Comparison of ENCODE assay signal across 1 cellular context in the genomic region with DNA sequence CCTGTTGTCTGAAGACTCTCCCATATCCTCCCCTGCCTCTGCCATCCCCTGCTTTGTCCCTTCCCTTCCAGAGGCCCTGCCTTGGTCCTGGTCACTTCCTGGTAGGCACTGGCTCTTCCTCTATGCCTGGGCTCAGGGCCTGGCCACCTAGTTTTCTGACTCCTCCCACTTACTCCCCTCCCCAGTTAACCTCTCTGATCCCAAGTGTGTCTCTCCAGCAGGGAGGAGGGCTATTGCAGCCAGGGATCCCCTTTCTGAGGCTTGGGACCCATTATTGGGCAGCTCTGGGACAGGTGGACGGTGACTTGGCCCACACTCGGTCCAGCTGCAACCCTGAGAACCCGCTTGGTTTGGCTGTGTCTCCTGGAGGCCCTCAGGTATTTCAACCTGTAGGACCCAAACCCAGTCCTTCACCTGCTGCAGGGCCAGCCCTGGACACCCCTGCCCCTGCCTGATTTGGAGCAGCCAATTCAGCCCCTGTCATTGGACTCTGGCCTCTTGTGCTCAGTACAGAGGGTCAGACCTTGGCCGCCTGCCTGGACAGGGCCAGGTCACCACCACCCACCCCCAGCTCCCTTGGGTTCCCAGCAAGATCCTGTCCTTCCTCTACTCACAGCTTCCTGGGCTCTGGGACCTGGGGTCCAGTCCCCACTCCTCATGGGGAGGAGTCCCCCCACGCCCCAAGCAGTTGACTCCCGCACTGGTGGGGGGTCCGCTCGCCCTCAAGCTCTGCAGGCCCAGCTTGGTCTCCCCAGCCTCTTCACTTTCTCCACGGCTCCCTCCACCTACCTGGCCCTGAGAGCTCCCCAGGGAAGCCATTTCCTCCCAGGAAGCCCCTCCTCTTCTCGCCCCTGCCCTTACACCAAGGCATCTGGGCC.
TF ChIP-seq lines count a peak whose summit lies in the region.

No MANE protein-coding gene starts in this region.

TF ChIP-seq in HepG2, 621 proteins besides CTCF, POLR2A, EP300 and RAD21 (continued from another document and continues in another):
- TF ChIP-seq, protein P1, sequence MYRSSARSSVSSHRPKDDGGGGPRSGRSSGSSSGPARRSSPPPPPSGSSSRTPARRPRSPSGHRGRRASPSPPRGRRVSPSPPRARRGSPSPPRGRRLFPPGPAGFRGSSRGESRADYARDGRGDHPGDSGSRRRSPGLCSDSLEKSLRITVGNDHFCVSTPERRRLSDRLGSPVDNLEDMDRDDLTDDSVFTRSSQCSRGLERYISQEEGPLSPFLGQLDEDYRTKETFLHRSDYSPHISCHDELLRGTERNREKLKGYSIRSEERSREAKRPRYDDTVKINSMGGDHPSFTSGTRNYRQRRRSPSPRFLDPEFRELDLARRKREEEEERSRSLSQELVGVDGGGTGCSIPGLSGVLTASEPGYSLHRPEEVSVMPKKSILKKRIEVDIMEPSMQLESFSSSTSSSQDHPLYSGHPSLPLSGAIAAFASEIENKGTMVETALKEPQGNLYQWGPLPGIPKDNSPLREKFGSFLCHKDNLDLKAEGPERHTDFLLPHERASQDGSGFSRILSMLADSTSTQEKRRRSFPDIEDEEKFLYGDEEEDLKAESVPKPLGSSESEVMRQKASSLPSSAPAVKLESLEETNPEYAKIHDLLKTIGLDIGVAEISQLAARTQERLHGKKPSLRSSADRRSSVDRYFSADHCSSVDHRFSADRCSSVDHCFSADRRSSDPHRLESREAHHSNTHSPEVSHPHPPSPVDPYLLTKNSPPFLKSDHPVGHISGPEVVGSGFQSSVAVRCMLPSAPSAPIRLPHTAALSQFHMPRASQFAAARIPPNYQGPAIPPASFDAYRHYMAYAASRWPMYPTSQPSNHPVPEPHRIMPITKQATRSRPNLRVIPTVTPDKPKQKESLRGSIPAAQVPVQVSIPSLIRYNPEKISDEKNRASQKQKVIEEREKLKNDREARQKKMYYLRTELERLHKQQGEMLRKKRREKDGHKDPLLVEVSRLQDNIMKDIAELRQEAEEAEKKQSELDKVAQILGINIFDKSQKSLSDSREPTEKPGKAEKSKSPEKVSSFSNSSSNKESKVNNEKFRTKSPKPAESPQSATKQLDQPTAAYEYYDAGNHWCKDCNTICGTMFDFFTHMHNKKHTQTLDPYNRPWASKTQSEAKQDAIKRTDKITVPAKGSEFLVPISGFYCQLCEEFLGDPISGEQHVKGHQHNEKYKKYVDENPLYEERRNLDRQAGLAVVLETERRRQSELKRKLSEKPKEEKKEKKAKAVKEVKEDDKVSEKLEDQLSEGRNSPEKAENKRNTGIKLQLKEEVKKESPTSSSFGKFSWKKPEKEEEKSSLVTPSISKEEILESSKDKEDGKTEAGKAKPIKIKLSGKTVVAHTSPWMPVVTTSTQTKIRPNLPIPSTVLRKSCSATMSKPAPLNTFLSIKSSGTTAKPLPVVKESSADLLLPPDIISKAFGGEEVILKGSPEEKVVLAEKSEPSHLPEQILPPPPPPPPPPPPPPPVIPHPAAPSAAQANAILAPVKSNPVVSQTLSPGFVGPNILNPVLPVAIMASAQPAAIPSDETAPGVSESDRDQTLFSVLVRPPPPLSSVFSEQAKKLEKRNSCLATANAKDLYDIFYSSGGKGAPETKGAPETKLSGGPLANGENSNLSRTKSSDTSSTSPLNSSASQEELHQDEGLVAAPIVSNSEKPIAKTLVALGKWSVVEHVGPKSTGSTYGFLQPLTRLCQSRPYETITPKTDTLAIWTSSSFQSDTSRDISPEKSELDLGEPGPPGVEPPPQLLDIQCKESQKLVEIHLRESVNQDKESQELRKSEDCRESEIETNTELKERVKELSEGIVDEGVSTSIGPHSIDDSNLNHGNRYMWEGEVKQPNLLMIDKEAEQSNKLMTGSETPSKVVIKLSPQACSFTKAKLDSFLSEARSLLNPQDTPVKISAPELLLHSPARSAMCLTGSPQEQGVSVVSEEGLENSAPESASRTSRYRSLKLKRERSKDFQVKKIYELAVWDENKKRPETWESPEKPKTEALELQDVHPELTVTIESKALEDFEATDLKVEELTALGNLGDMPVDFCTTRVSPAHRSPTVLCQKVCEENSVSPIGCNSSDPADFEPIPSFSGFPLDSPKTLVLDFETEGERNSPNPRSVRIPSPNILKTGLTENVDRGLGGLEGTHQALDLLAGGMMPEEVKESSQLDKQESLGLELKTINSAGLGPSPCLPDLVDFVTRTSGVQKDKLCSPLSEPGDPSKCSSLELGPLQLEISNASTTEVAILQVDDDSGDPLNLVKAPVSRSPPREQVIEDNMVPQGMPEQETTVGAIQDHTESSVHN (CRISPR knock-in tag; IDR thresholded peaks at IDR 0.05) = no peak
- no peak for TF ChIP-seq LCORL (IDR thresholded peaks at IDR 0.05)
- peak; percentile 89 for TF ChIP-seq LCORL (CRISPR knock-in tag; IDR thresholded peaks at IDR 0.05)
- no peak for TF ChIP-seq EHMT2 (IDR thresholded peaks at IDR 0.05; ENCODE audit: borderline replicate concordance, low read depth, low read length)
- TF ChIP-seq ZBTB42 (CRISPR knock-in tag; IDR thresholded peaks at IDR 0.05) = no peak
- TF ChIP-seq KDM2A (CRISPR knock-in tag; IDR thresholded peaks at IDR 0.05; ENCODE audit: borderline replicate concordance, low read depth) = 0 out of 2 replicates have a peak, but pooled peaks have one; percentile 2
- no peak for TF ChIP-seq ZNF282 (IDR thresholded peaks at IDR 0.05; ENCODE audit: partially characterized antibody)
- TF ChIP-seq PLSCR1 (CRISPR knock-in tag; IDR thresholded peaks at IDR 0.05; ENCODE audit: borderline replicate concordance) = no peak
- TF ChIP-seq SP4 (CRISPR knock-in tag; IDR thresholded peaks at IDR 0.05) = peak; percentile 9; the same call in 1 of the 2 replicates
- TF ChIP-seq ZMAT3 (CRISPR knock-in tag; conservative IDR thresholded peaks at IDR 0.05) = 0 out of 2 replicates have a peak, but pooled peaks have one; percentile 45
- 0 out of 2 replicates have a peak, but pooled peaks have one; percentile 25 for TF ChIP-seq HNRNPL (IDR thresholded peaks at IDR 0.05; ENCODE audit: low read depth, low read length)
- no peak for TF ChIP-seq ZNF468 (CRISPR knock-in tag; IDR thresholded peaks at IDR 0.05)
- TF ChIP-seq, protein P2, sequence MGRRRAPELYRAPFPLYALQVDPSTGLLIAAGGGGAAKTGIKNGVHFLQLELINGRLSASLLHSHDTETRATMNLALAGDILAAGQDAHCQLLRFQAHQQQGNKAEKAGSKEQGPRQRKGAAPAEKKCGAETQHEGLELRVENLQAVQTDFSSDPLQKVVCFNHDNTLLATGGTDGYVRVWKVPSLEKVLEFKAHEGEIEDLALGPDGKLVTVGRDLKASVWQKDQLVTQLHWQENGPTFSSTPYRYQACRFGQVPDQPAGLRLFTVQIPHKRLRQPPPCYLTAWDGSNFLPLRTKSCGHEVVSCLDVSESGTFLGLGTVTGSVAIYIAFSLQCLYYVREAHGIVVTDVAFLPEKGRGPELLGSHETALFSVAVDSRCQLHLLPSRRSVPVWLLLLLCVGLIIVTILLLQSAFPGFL (CRISPR knock-in tag; IDR thresholded peaks at IDR 0.05) = no peak
- peak; percentile 35 for TF ChIP-seq AGO1 (IDR thresholded peaks at IDR 0.05; ENCODE audit: low read depth, low read length, poor library complexity, severe bottlenecking)
- TF ChIP-seq LRRFIP1 (CRISPR knock-in tag; conservative IDR thresholded peaks at IDR 0.05) = no peak
- TF ChIP-seq NR2F1 (CRISPR knock-in tag; IDR thresholded peaks at IDR 0.05) = no peak
- TF ChIP-seq, protein P3, sequence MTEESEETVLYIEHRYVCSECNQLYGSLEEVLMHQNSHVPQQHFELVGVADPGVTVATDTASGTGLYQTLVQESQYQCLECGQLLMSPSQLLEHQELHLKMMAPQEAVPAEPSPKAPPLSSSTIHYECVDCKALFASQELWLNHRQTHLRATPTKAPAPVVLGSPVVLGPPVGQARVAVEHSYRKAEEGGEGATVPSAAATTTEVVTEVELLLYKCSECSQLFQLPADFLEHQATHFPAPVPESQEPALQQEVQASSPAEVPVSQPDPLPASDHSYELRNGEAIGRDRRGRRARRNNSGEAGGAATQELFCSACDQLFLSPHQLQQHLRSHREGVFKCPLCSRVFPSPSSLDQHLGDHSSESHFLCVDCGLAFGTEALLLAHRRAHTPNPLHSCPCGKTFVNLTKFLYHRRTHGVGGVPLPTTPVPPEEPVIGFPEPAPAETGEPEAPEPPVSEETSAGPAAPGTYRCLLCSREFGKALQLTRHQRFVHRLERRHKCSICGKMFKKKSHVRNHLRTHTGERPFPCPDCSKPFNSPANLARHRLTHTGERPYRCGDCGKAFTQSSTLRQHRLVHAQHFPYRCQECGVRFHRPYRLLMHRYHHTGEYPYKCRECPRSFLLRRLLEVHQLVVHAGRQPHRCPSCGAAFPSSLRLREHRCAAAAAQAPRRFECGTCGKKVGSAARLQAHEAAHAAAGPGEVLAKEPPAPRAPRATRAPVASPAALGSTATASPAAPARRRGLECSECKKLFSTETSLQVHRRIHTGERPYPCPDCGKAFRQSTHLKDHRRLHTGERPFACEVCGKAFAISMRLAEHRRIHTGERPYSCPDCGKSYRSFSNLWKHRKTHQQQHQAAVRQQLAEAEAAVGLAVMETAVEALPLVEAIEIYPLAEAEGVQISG (CRISPR knock-in tag; IDR thresholded peaks at IDR 0.05) = no peak
- no peak for TF ChIP-seq FOXK2 (IDR thresholded peaks at IDR 0.05)
- no peak for TF ChIP-seq ZNF768 (CRISPR knock-in tag; IDR thresholded peaks at IDR 0.05)
- no peak for TF ChIP-seq FOSL1 (CRISPR knock-in tag; IDR thresholded peaks at IDR 0.05; ENCODE audit: borderline replicate concordance)
- peak; percentile 1 for TF ChIP-seq ZNF687 (CRISPR knock-in tag; IDR thresholded peaks at IDR 0.05)
- TF ChIP-seq ZSCAN21 (CRISPR knock-in tag; IDR thresholded peaks at IDR 0.05; ENCODE audit: borderline replicate concordance) = 0 out of 2 replicates have a peak, but pooled peaks have one; percentile 42
- TF ChIP-seq, protein P4, sequence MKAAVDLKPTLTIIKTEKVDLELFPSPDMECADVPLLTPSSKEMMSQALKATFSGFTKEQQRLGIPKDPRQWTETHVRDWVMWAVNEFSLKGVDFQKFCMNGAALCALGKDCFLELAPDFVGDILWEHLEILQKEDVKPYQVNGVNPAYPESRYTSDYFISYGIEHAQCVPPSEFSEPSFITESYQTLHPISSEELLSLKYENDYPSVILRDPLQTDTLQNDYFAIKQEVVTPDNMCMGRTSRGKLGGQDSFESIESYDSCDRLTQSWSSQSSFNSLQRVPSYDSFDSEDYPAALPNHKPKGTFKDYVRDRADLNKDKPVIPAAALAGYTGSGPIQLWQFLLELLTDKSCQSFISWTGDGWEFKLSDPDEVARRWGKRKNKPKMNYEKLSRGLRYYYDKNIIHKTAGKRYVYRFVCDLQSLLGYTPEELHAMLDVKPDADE (CRISPR knock-in tag; IDR thresholded peaks at IDR 0.05) = no peak
- peak; percentile 51; the same call in 1 of the 2 replicates for TF ChIP-seq PHF20 (CRISPR knock-in tag; IDR thresholded peaks at IDR 0.05)
- no peak for TF ChIP-seq DDIT3 (CRISPR knock-in tag; IDR thresholded peaks at IDR 0.05)
